In the genomic region with DNA sequence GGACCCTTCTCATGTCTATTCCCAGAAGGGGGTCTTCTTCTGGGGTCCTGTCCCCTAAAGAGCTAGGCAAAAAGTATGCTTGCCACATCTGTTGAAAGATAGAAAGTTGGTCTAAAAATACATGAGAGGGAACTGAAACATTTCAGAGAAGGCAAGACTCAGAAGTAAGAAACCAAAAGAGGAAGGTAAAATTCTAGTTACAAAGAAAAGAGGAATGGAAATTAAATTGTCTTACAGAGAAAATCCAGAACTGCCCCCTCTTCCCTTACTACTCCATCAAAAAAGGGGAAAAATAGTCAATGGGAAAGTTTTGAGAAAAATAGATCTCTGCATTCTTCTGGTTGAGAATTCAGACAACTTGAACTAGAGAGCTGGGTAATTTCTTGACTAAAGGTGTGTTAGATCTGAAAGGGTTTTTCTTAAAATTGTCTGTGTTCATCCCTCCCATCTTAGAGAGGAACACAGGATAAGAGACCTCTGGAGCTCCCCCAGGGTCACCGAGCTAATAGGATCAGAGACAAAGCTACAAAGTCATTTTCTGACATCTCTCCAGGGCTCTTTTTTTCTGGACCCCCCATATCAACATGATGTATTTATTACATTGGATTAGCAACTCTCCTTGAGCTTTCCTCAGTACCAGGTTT, we compare ENCODE assay signal across 22 cellular contexts. TPM values are rescaled to one million over a fixed set of nuclear protein-coding genes. Genes with fewer than 3 reads are reported as not detected.
DNase-seq lines count a peak whose midpoint lies in the region; ATAC-seq, FAIRE-seq and TF ChIP-seq lines count a peak whose summit lies in the region.
"Had no signal": no experiment of that assay in that cellular context is flagged by ENCODE, and none has a peak within 500 bp of the region (broad histone marks: within the 10 kb centered on the region; RNA-seq: fewer than 3 reads in every experiment).

No MANE protein-coding gene starts in this region.

- H3K4me1 ChIP-seq in HepG2 (ENCODE audit: insufficient read depth, low read length) = no peaks in the 10 kb centered on the region

- TF ChIP-seq CTCF in GM10266 (IDR thresholded peaks at IDR 0.05; ENCODE audit: control insufficient read depth, insufficient read depth, low read depth, missing control alignments) (no peak), HepG2 (CRISPR knock-in tag; IDR thresholded peaks at IDR 0.05) (no peak)

- intact Hi-C loops in HepG2 (cut with micrococcal nuclease; ENCODE audit: unreplicated experiment) = no loop called here

- CTCF ChIA-PET in HepG2 (lab: Yijun Ruan, JAX; ENCODE audit: low intra/inter-chr PET ratio, low total read pairs) = no interaction called here

- H3K36me3 Mint-ChIP-seq in memory B cell = no peaks in the 10 kb centered on the region

- no peaks in the 10 kb centered on the region for H3K79me2 ChIP-seq in HepG2 (ENCODE audit: insufficient read depth, low read length)

- no peaks in the 10 kb centered on the region for H3K36me3 ChIP-seq in HepG2 (replicated peaks in 1 of 2; ENCODE audit: control insufficient read depth in 1 of 2, insufficient read depth in 2 of 2, low read length in 2 of 2)
- H3K36me3 ChIP-seq: thoracic aorta, WERI-Rb-1 had no signal

- ATAC-seq in GM21723 (IDR thresholded peaks at IDR 0.05; ENCODE audit: unreplicated experiment) (peak; percentile 65), memory B cell (ENCODE audit: low read depth) (peak; percentile 93), HepG2 (no peak), HG03045 (IDR thresholded peaks at IDR 0.05; ENCODE audit: unreplicated experiment) (no peak)
- ATAC-seq: activated T-helper 17 cell treated with anti-CD3 and anti-CD28 coated beads, Interleukin-2, amount 50 U/mL, for 72 hours; effector memory CD8-positive, alpha-beta T cell had no signal

- peaks cover 30% of the 10 kb centered on the region for H3K4me1 Mint-ChIP-seq in memory B cell
- H3K4me1 Mint-ChIP-seq: activated T-helper 17 cell treated with anti-CD3 and anti-CD28 coated beads, Interleukin-2, amount 50 U/mL, for 72 hours had no signal

- H3K9me3 ChIP-seq in HepG2 (ENCODE audit: low read length) = no peaks in the 10 kb centered on the region
- H3K9me3 ChIP-seq: thoracic aorta had no signal

- H3K9me3 Mint-ChIP-seq in memory B cell = no peaks in the 10 kb centered on the region
- H3K9me3 Mint-ChIP-seq: effector memory CD8-positive, alpha-beta T cell had no signal

- no peak for TF ChIP-seq RAD21 in HepG2 (CRISPR knock-in tag; IDR thresholded peaks at IDR 0.05)

- no peaks in the 10 kb centered on the region for H3K27me3 Mint-ChIP-seq in memory B cell
- H3K27me3 Mint-ChIP-seq: activated T-helper 17 cell treated with anti-CD3 and anti-CD28 coated beads, Interleukin-2, amount 50 U/mL, for 72 hours; effector memory CD8-positive, alpha-beta T cell had no signal

- H3K4me2 ChIP-seq in HepG2 (ENCODE audit: low read depth, low read length) = no peak overlapping the region

- H2AFZ ChIP-seq in HepG2 (ENCODE audit: low read length) = no peak overlapping the region

- no peaks in the 10 kb centered on the region for H4K20me1 ChIP-seq in HepG2 (ENCODE audit: insufficient read depth, low read length)

- no peak overlapping the region for H3K9ac ChIP-seq in HepG2 (ENCODE audit: insufficient read depth, low read depth, low read length)

- no peak overlapping the region for H3K4me3 ChIP-seq in HepG2 (replicated peaks in 1 of 3; ENCODE audit: insufficient read depth in 1 of 3, low read depth in 2 of 3, low read length in 3 of 3)
- H3K4me3 ChIP-seq: thoracic aorta had no signal

- FAIRE-seq in HepG2 (lab: Jason Lieb, UNC) = no peak

- TF ChIP-seq EP300 in HepG2 (IDR thresholded peaks at IDR 0.05; ENCODE audit: low read depth in 2 of 2, low read length in 2 of 2) = no peak
- no peak for TF ChIP-seq EP300 in HepG2 (CRISPR knock-in tag; IDR thresholded peaks at IDR 0.05; ENCODE audit: borderline replicate concordance)

- in situ Hi-C loops in HepG2 (cut with HindIII; ENCODE audit: extremely low pct_ligation_motif_present, low pct_unique_long_range_greater_than_20kb) = no loop called here

- peak overlapping the region; percentile 11 for H3K4me3 Mint-ChIP-seq in memory B cell
- H3K4me3 Mint-ChIP-seq: activated T-helper 17 cell treated with anti-CD3 and anti-CD28 coated beads, Interleukin-2, amount 50 U/mL, for 72 hours; effector memory CD8-positive, alpha-beta T cell had no signal

- WGBS in HepG2 (ENCODE audit: low lambda C conversion rate) = 0% methylated on average over 1 of the region's 1 CpG

- DNase-seq in GM10266 (ENCODE audit: extremely low spot score) = peak; percentile 30
- DNase-seq in NOMO-1 treated with DMSO at 0.1 percent for 48 hours (lab: John Stamatoyannopoulos, UW; ENCODE audit: unreplicated experiment) = peak; percentile 97
- peak in 1 of 2 donors; percentile 7 for DNase-seq in memory B cell (ENCODE audit: low spot score in 2 of 2)
- no peak for DNase-seq in HepG2 (ENCODE audit: low spot score)
- DNase-seq in iPS-NIHi11 (ENCODE audit: low spot score) = no peak
- no peak for DNase-seq in NCI-H2081 (lab: John Stamatoyannopoulos, UW)
- DNase-seq: activated CD8-positive, alpha-beta memory T cell treated with anti-CD3 and anti-CD28 coated beads for 24 hours; central memory CD4-positive, alpha-beta T cell; effector memory CD8-positive, alpha-beta T cell; hypothalamus; NCI-H2081 treated with DMSO at 0.1 percent for 48 hours; NCI-H524; nucleus accumbens; WERI-Rb-1 had no signal

- peak overlapping the region; percentile 12 for H3K27ac Mint-ChIP-seq in memory B cell
- H3K27ac Mint-ChIP-seq: activated T-helper 17 cell treated with anti-CD3 and anti-CD28 coated beads, Interleukin-2, amount 50 U/mL, for 72 hours; effector memory CD8-positive, alpha-beta T cell had no signal

- no peak for TF ChIP-seq POLR2A in HepG2 (IDR thresholded peaks at IDR 0.05; ENCODE audit: insufficient read depth in 1 of 2, low read depth in 2 of 2, low read length in 2 of 2)

- BruUV-seq in HepG2 (replicated peaks; lab: Mats Ljungman, UMichigan) = no TSS peak

- no peak overlapping the region for H3K27ac ChIP-seq in HepG2 (ENCODE audit: extremely low read length, insufficient read depth, low read length)
- H3K27ac ChIP-seq: thoracic aorta, WERI-Rb-1 had no signal

- H3K27me3 ChIP-seq in HepG2 (ENCODE audit: control insufficient read depth in 1 of 2, insufficient read depth in 2 of 2, low read length in 2 of 2) = peaks cover 0 to 3% of the 10 kb centered on the region in 2 experiments; a peak in 1 of 5 replicates

- POLR2A ChIA-PET in HepG2 (lab: Yijun Ruan, JAX) = no interaction called here

TF ChIP-seq in HepG2, 621 proteins besides CTCF, POLR2A, EP300 and RAD21 (continues in another document):
- TF ChIP-seq FIP1L1 (IDR thresholded peaks at IDR 0.05; ENCODE audit: borderline replicate concordance, insufficient read depth, low read depth, low read length) = no peak

RNA-seq across cellular contexts. Expression of a gene that starts 32.3 kb away (rescaled TPM):
- total RNA-seq in HepG2 (2016; rRNA removed; fragmentation: Illumina TruSeq; extraction: Trizol) = not detected in 2 replicates
- not detected in 2 replicates for total RNA-seq in HepG2 (2016; cell fraction: cytosol; rRNA removed; fragmentation: Illumina TruSeq; extraction: Trizol; ENCODE audit: low read depth)
- not detected in 2 replicates for total RNA-seq in HepG2 (2016; cell fraction: insoluble cytoplasmic fraction; rRNA removed; fragmentation: Illumina TruSeq; extraction: Trizol)
- not detected in 2 replicates for total RNA-seq in HepG2 (2016; cell fraction: membrane; rRNA removed; fragmentation: Illumina TruSeq; extraction: Trizol)
- total RNA-seq in HepG2 (2016; cell fraction: nucleus; rRNA removed; fragmentation: Illumina TruSeq; extraction: Trizol) = not detected in 2 replicates
- not detected in 2 replicates for polyA plus RNA-seq in HepG2 (2011; rRNA removed)
- polyA plus RNA-seq in HepG2 (2011; cell fraction: cytosol; rRNA removed) = not detected in 2 replicates
- not detected in 2 replicates for polyA plus RNA-seq in HepG2 (2011; cell fraction: nucleus; rRNA removed)
- polyA plus RNA-seq in HepG2 (2012) = not detected in 2 replicates
- not detected in 2 replicates for polyA plus RNA-seq in HepG2 (2016; cell fraction: cytosol; fragmentation: Illumina TruSeq; extraction: Trizol; ENCODE audit: low read depth)
- not detected in 2 replicates for polyA plus RNA-seq in HepG2 (2016; cell fraction: insoluble cytoplasmic fraction; fragmentation: Illumina TruSeq; extraction: Trizol; ENCODE audit: low read depth)
- not detected in 2 replicates for polyA plus RNA-seq in HepG2 (2016; cell fraction: membrane; fragmentation: Illumina TruSeq; extraction: Trizol; ENCODE audit: low read depth)
- polyA plus RNA-seq in HepG2 (2016; cell fraction: nucleus; fragmentation: Illumina TruSeq; extraction: Trizol; ENCODE audit: insufficient read depth, low read depth) = not detected in 2 replicates
- not detected in 2 replicates for polyA minus RNA-seq in HepG2 (2011; rRNA and poly(A)+ RNA removed; ENCODE audit: low replicate concordance)
- not detected in 2 replicates for polyA minus RNA-seq in HepG2 (2011; cell fraction: cytosol; rRNA and poly(A)+ RNA removed)
- polyA minus RNA-seq in HepG2 (2011; cell fraction: nucleus; rRNA and poly(A)+ RNA removed) = not detected in 2 replicates
- total RNA-seq: H4, HT1080, RPMI7951 had no signal

RNA-seq across cellular contexts. Expression of a gene that starts 49.2 kb away (rescaled TPM):
- not detected in 2 replicates for total RNA-seq in HepG2 (2016; rRNA removed; fragmentation: Illumina TruSeq; extraction: Trizol)
- total RNA-seq in HepG2 (2016; cell fraction: cytosol; rRNA removed; fragmentation: Illumina TruSeq; extraction: Trizol; ENCODE audit: low read depth) = not detected in 2 replicates
- total RNA-seq in HepG2 (2016; cell fraction: insoluble cytoplasmic fraction; rRNA removed; fragmentation: Illumina TruSeq; extraction: Trizol) = not detected in 2 replicates
- total RNA-seq in HepG2 (2016; cell fraction: membrane; rRNA removed; fragmentation: Illumina TruSeq; extraction: Trizol) = not detected in 2 replicates
- total RNA-seq in HepG2 (2016; cell fraction: nucleus; rRNA removed; fragmentation: Illumina TruSeq; extraction: Trizol) = not detected in 2 replicates
- polyA plus RNA-seq in HepG2 (2011; rRNA removed) = not detected in 2 replicates
- polyA plus RNA-seq in HepG2 (2011; cell fraction: cytosol; rRNA removed) = not detected in 2 replicates
- not detected in 2 replicates for polyA plus RNA-seq in HepG2 (2011; cell fraction: nucleus; rRNA removed)
- polyA plus RNA-seq in HepG2 (2012) = not detected in 2 replicates
- polyA plus RNA-seq in HepG2 (2016; cell fraction: cytosol; fragmentation: Illumina TruSeq; extraction: Trizol; ENCODE audit: low read depth) = not detected in 2 replicates
- polyA plus RNA-seq in HepG2 (2016; cell fraction: insoluble cytoplasmic fraction; fragmentation: Illumina TruSeq; extraction: Trizol; ENCODE audit: low read depth) = not detected in 2 replicates
- not detected in 2 replicates for polyA plus RNA-seq in HepG2 (2016; cell fraction: membrane; fragmentation: Illumina TruSeq; extraction: Trizol; ENCODE audit: low read depth)
- not detected in 2 replicates for polyA plus RNA-seq in HepG2 (2016; cell fraction: nucleus; fragmentation: Illumina TruSeq; extraction: Trizol; ENCODE audit: insufficient read depth, low read depth)
- polyA minus RNA-seq in HepG2 (2011; rRNA and poly(A)+ RNA removed; ENCODE audit: low replicate concordance) = not detected in 2 replicates
- polyA minus RNA-seq in HepG2 (2011; cell fraction: cytosol; rRNA and poly(A)+ RNA removed) = not detected in 2 replicates
- polyA minus RNA-seq in HepG2 (2011; cell fraction: nucleus; rRNA and poly(A)+ RNA removed) = not detected in 2 replicates
- total RNA-seq: H4, HT1080, M059J, RPMI7951 had no signal

Comparison
In these comparisons a context has a peak if more than half of its experiments do, and no peak if none do; other contexts are left out.
1. DNase-seq: peak in GM10266 (single experiment) and NOMO-1 treated with DMSO at 0.1 percent for 48 hours (single experiment); none in HepG2 (single experiment), iPS-NIHi11 (single experiment) and NCI-H2081 (0 of 2).
2. ATAC-seq: peak in GM21723 (single experiment) and memory B cell (single experiment); none in HepG2 (single experiment) and HG03045 (single experiment).